ENCODE assay signal across 8 cellular contexts in genomic region chr1:113760102-113760804, GRCh38. TPM values are rescaled to one million over a fixed set of nuclear protein-coding genes. Genes with fewer than 3 reads are reported as not detected.
DNase-seq lines count a peak whose midpoint lies in the region; ATAC-seq, FAIRE-seq and TF ChIP-seq lines count a peak whose summit lies in the region.

No MANE protein-coding gene starts in this region.

- no peaks in the 10 kb centered on the region for H3K9me3 ChIP-seq in HCT116 (ENCODE audit: control insufficient read depth in 1 of 2, insufficient read depth in 1 of 2, low read depth in 1 of 2, low read length in 2 of 2)

- no peak overlapping the region for H4K5ac ChIP-seq in mesendoderm (ENCODE audit: low read length)

- no peak overlapping the region for H3K4ac ChIP-seq in mesendoderm (ENCODE audit: low read depth, low read length)

- H2AFZ ChIP-seq in HCT116 (ENCODE audit: low read depth, low read length, poor library complexity, severe bottlenecking), result peak overlapping the region; percentile 55

- H3K4me3 ChIP-seq in HCT116 (replicated peaks in 1 of 2; ENCODE audit: low read depth in 1 of 2, low read length in 2 of 2) (peak overlapping the region in 1 of 2 experiments; percentile 77; a peak in 1 of 4 replicates), astrocyte of the spinal cord (ENCODE audit: low read depth, low read length) (peak overlapping the region; percentile 69), mesendoderm (ENCODE audit: low read length) (no peak overlapping the region)

- peaks cover 5% of the 10 kb centered on the region; the same call in 1 of the 2 replicates for H3K79me2 ChIP-seq in HCT116 (ENCODE audit: insufficient read depth, low read length)
- peaks cover 3% of the 10 kb centered on the region for H3K79me2 ChIP-seq in mesendoderm (ENCODE audit: control insufficient read depth, insufficient read depth, low read length)

- CTCF ChIA-PET in HCT116 (lab: Charles Lee), result interaction anchor here (0.7 kb wide), 1 partner anchor 12 kb away, joined by 3 read pairs; no protein-coding TSS in a partner anchor

- no peak for TF ChIP-seq POLR2A in HCT116 (IDR thresholded peaks at IDR 0.05; ENCODE audit: borderline replicate concordance, extremely low read depth, insufficient read depth, insufficient read length)

- no peak overlapping the region for H3K23ac ChIP-seq in mesendoderm (ENCODE audit: low read length)

- H3K79me1 ChIP-seq in mesendoderm (ENCODE audit: low read length), result no peaks in the 10 kb centered on the region

- no peak overlapping the region for H2AK5ac ChIP-seq in mesendoderm (ENCODE audit: low read length)

- no peaks in the 10 kb centered on the region for H3K9me2 ChIP-seq in HCT116 (ENCODE audit: insufficient read depth)

- no peak for TF ChIP-seq RAD21 in HCT116 (IDR thresholded peaks at IDR 0.05; ENCODE audit: low read depth)

- peak overlapping the region; percentile 78 for H3K27ac ChIP-seq in 22Rv1
- peak overlapping the region; percentile 82; the same call in 1 of the 2 replicates for H3K27ac ChIP-seq in HCT116 (ENCODE audit: low read depth, low read length)
- peak overlapping the region; percentile 99 for H3K27ac ChIP-seq in mesendoderm (ENCODE audit: low read depth, low read length)

- H3K36me3 ChIP-seq in HCT116 (ENCODE audit: control insufficient read depth in 1 of 2, insufficient read depth in 2 of 2, low read length in 2 of 2), result peaks cover 0 to 7% of the 10 kb centered on the region in 2 experiments; a peak in 1 of 4 replicates
- H3K36me3 ChIP-seq in mesendoderm (ENCODE audit: control insufficient read depth, insufficient read depth, low read length), result no peaks in the 10 kb centered on the region

- in situ Hi-C loops in astrocyte of the spinal cord (cut with HindIII; ENCODE audit: low sequenced_read_pairs), result no loop called here

- DNase-seq in HCT116 (ENCODE audit: low read depth, low spot score) (no peak), astrocyte of the spinal cord (ENCODE audit: low read depth, low spot score) (no peak), mesendoderm (peak; percentile 11), EL (no peak), D721Med (ENCODE audit: insufficient read length, low spot score) (no peak)
- DNase-seq in stimulated activated CD4-positive, alpha-beta T cell treated with anti-CD3 and anti-CD28 coated beads, Interleukin-2, amount 100 ng/mL, for 48 hours, result no peak
- no peak for DNase-seq in stimulated activated naive CD4-positive, alpha-beta T cell (lab: John Stamatoyannopoulos, UW)

- FAIRE-seq in D721Med (lab: Jason Lieb, UNC), result no peak

- RAD21 ChIA-PET in HCT116 (lab: Charles Lee; ENCODE audit: low non-redundant PET in 1 of 2, low total read pairs in 2 of 2, uncharacterized antibody in 2 of 2, unreplicated experiment in 2 of 2), result no interaction called here

- H3K9ac ChIP-seq in HCT116 (ENCODE audit: low read length) (peak overlapping the region; percentile 72), mesendoderm (ENCODE audit: low read length) (peak overlapping the region; percentile 96)

- no peak overlapping the region for H2BK120ac ChIP-seq in mesendoderm (ENCODE audit: low read depth, low read length)

- POLR2A ChIA-PET in HCT116 (lab: Charles Lee), result interaction anchor here (0.7 kb wide), 1 partner anchor 605 kb away, joined by 3 read pairs; no protein-coding TSS in a partner anchor

- H4K8ac ChIP-seq in mesendoderm (ENCODE audit: low read depth, low read length), result peak overlapping the region; percentile 65

- H3K18ac ChIP-seq in mesendoderm (ENCODE audit: low read length), result no peak overlapping the region

- H3K4me2 ChIP-seq in HCT116 (ENCODE audit: low read length), result peak overlapping the region; percentile 83
- peak overlapping the region; percentile 85 for H3K4me2 ChIP-seq in mesendoderm (ENCODE audit: low read length)

- H3K56ac ChIP-seq in mesendoderm (ENCODE audit: low read length), result peak overlapping the region; percentile 97

- WGBS in mesendoderm (ENCODE audit: extremely low coverage, insufficient coverage, low lambda C conversion rate), result no CpG with 5 or more reads among the region's 20 CpGs

- no peaks in the 10 kb centered on the region for H3K27me3 ChIP-seq in HCT116 (ENCODE audit: insufficient read depth, low read length)
- no peaks in the 10 kb centered on the region for H3K27me3 ChIP-seq in mesendoderm (ENCODE audit: insufficient read depth, low read length, poor library complexity)

- intact Hi-C loops in HCT116 (cut with micrococcal nuclease), result no loop called here

- no peak overlapping the region for H2BK15ac ChIP-seq in mesendoderm (replicated peaks; ENCODE audit: low read depth)

- no TSS peak for BruUV-seq in HCT116 (replicated peaks; lab: Mats Ljungman, UMichigan)

- peaks cover 0 to 15% of the 10 kb centered on the region in 2 experiments; a peak in 2 of 4 replicates for H3K4me1 ChIP-seq in HCT116 (ENCODE audit: control insufficient read depth in 1 of 2, insufficient read depth in 2 of 2, low read length in 2 of 2)
- H3K4me1 ChIP-seq in mesendoderm (ENCODE audit: control insufficient read depth, low read depth, low read length), result no peaks in the 10 kb centered on the region

- H4K20me1 ChIP-seq in HCT116 (ENCODE audit: insufficient read depth), result no peaks in the 10 kb centered on the region

- no peak overlapping the region for H2BK5ac ChIP-seq in mesendoderm (ENCODE audit: low read length)

- TF ChIP-seq CTCF in 22Rv1 (IDR thresholded peaks at IDR 0.05) (no peak), HCT116 (IDR thresholded peaks at IDR 0.05 in 2 of 3, conservative IDR thresholded peaks at IDR 0.05 in 1 of 3; ENCODE audit: borderline replicate concordance in 1 of 3, insufficient read depth in 1 of 3, low read depth in 2 of 3, low read length in 2 of 3) (no peak), astrocyte of the spinal cord (IDR thresholded peaks at IDR 0.05; ENCODE audit: low read depth, low read length) (no peak), D721Med (IDR thresholded peaks at IDR 0.05; ENCODE audit: insufficient read depth, missing control alignments) (no peak)

- ATAC-seq in HCT116, result no peak

TF ChIP-seq in HCT116, 20 proteins besides CTCF, POLR2A, EP300 and RAD21 (continues in another document):
- TF ChIP-seq, protein P1, sequence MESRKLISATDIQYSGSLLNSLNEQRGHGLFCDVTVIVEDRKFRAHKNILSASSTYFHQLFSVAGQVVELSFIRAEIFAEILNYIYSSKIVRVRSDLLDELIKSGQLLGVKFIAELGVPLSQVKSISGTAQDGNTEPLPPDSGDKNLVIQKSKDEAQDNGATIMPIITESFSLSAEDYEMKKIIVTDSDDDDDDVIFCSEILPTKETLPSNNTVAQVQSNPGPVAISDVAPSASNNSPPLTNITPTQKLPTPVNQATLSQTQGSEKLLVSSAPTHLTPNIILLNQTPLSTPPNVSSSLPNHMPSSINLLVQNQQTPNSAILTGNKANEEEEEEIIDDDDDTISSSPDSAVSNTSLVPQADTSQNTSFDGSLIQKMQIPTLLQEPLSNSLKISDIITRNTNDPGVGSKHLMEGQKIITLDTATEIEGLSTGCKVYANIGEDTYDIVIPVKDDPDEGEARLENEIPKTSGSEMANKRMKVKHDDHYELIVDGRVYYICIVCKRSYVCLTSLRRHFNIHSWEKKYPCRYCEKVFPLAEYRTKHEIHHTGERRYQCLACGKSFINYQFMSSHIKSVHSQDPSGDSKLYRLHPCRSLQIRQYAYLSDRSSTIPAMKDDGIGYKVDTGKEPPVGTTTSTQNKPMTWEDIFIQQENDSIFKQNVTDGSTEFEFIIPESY (IDR thresholded peaks at IDR 0.05; ENCODE audit: extremely low read depth, insufficient replicate concordance, low read length), result no peak
- no peak for TF ChIP-seq EZH2phosphoT487 (IDR thresholded peaks at IDR 0.05; ENCODE audit: borderline replicate concordance)
- no peak for TF ChIP-seq CEBPB (IDR thresholded peaks at IDR 0.05; ENCODE audit: low read depth)
- no peak for TF ChIP-seq TCF7L2 (IDR thresholded peaks at IDR 0.05; ENCODE audit: borderline replicate concordance, extremely low read depth, insufficient read depth, insufficient read length)
- TF ChIP-seq JUND (IDR thresholded peaks at IDR 0.05), result no peak
- no peak for TF ChIP-seq FOSL1 (IDR thresholded peaks at IDR 0.05; ENCODE audit: low read depth)
- TF ChIP-seq REST (IDR thresholded peaks at IDR 0.05; ENCODE audit: low read depth), result no peak
- no peak for TF ChIP-seq SP1 (IDR thresholded peaks at IDR 0.05; ENCODE audit: low read depth)
- TF ChIP-seq CBX3 (IDR thresholded peaks at IDR 0.05; ENCODE audit: low read depth), result no peak
- TF ChIP-seq ZNF274 (IDR thresholded peaks at IDR 0.05; ENCODE audit: low read depth, low read length), result no peak
- no peak for TF ChIP-seq EZH2 (IDR thresholded peaks at IDR 0.05)
- no peak for TF ChIP-seq SRF (IDR thresholded peaks at IDR 0.05; ENCODE audit: low read depth)
- no peak for TF ChIP-seq EGR1 (IDR thresholded peaks at IDR 0.05; ENCODE audit: low read depth)

RNA-seq across cellular contexts. Expression of gene PHTF1, which starts 1.0 kb away (rescaled TPM):
- 11.4 TPM for total RNA-seq in HCT116 (2021; ENCODE audit: unreplicated experiment)
- polyA plus RNA-seq in HCT116 (2012), result 4.1 and 4.3 TPM in 2 replicates
- polyA plus RNA-seq in mesendoderm (2013, experiment 1 of 2), result 22.6 TPM
- polyA plus RNA-seq in mesendoderm (2013, experiment 2 of 2), result 21.9 TPM

RNA-seq across cellular contexts. Expression of gene RSBN1, which starts 52.0 kb away (rescaled TPM):
- 16.6 TPM for total RNA-seq in HCT116 (2021; ENCODE audit: unreplicated experiment)
- polyA plus RNA-seq in HCT116 (2012), result 11.9 and 12.2 TPM in 2 replicates
- polyA plus RNA-seq in mesendoderm (2013, experiment 1 of 2), result 7.0 TPM
- 6.8 TPM for polyA plus RNA-seq in mesendoderm (2013, experiment 2 of 2)
